Comparison of ENCODE assay signal across 8 cellular contexts in genomic region chr3:28933337-28933736, GRCh38.
"Had no signal": no experiment of that assay in that cellular context is flagged by ENCODE, and none has a peak within 500 bp of the region (broad histone marks: within the 10 kb centered on the region; RNA-seq: fewer than 3 reads in every experiment).

No MANE protein-coding gene starts in this region.

- ATAC-seq: GM23338, HCT116 had no signal

- DNase-seq: GM23248, GOT3, H7, H9, HCEC 1CT, HFFc6 had no signal
